ENCODE assay signal across 28 cellular contexts in genomic region chr2:204753841-204754240, GRCh38.
A peak's percentile ranks its signal among the peaks of the same experiment; 100 is the strongest.
DNase-seq lines count a peak whose midpoint lies in the region; ATAC-seq, FAIRE-seq and TF ChIP-seq lines count a peak whose summit lies in the region.
"Had no signal": no experiment of that assay in that cellular context is flagged by ENCODE, and none has a peak within 500 bp of the region (broad histone marks: within the 10 kb centered on the region; RNA-seq: fewer than 3 reads in every experiment).

No MANE protein-coding gene starts in this region.

- no peak for FAIRE-seq in small intestine (lab: Jason Lieb, UNC)
- FAIRE-seq: GM12878, H54, HepG2, pancreas had no signal

- no peaks in the 10 kb centered on the region for H3K27me3 ChIP-seq in hepatocyte
- no peaks in the 10 kb centered on the region for H3K27me3 ChIP-seq in small intestine (ENCODE audit: control insufficient read depth in 2 of 2, insufficient read depth in 2 of 2, low read length in 2 of 2)
- H3K27me3 ChIP-seq: pancreas, SJCRH30, tibial artery had no signal

- peak overlapping the region; percentile 48 to 74 for H3K27ac Mint-ChIP-seq in stimulated activated naive CD8-positive, alpha-beta T cell treated with anti-CD3 and anti-CD28 coated beads, Interleukin-15, amount 100 ng/mL, for 72 hours
- H3K27ac Mint-ChIP-seq: nephron progenitor cell; stimulated activated naive CD8-positive, alpha-beta T cell treated with anti-CD3 and anti-CD28 coated beads, Interleukin-15, Interleukin-2, amounts not matched to agents 100 ng/mL and 50 ng/mL, for 24 hours had no signal

- ATAC-seq in stimulated activated naive CD8-positive, alpha-beta T cell treated with anti-CD3 and anti-CD28 coated beads, Interleukin-15, amount 100 ng/mL, for 72 hours: no peak
- ATAC-seq in stimulated activated naive CD8-positive, alpha-beta T cell treated with anti-CD3 and anti-CD28 coated beads, Interleukin-15, Interleukin-2, amounts not matched to agents 100 U/mL and 50 U/mL, for 24 hours: no peak
- ATAC-seq: GM12878, HepG2, mucosa of descending colon, Panc1, pancreas had no signal

- no peaks in the 10 kb centered on the region for H3K9me3 Mint-ChIP-seq in stimulated activated naive CD8-positive, alpha-beta T cell treated with anti-CD3 and anti-CD28 coated beads, Interleukin-15, amount 100 ng/mL, for 72 hours
- H3K9me3 Mint-ChIP-seq: nephron progenitor cell; stimulated activated naive CD8-positive, alpha-beta T cell treated with anti-CD3 and anti-CD28 coated beads, Interleukin-15, Interleukin-2, amounts not matched to agents 100 ng/mL and 50 ng/mL, for 24 hours had no signal

- H3K36me3 ChIP-seq in hepatocyte (replicated peaks; ENCODE audit: insufficient read depth, low read depth) (no peaks in the 10 kb centered on the region), small intestine (ENCODE audit: control insufficient read depth in 2 of 2, insufficient read depth in 2 of 2, low read length in 2 of 2) (no peaks in the 10 kb centered on the region)
- H3K36me3 ChIP-seq: pancreas, SJCRH30, tibial artery had no signal

- no peak for DNase-seq in stimulated activated naive CD8-positive, alpha-beta T cell treated with anti-CD3 and anti-CD28 coated beads, Interleukin-15, amount 100 ng/mL, for 72 hours
- no peak for DNase-seq in stimulated activated naive CD8-positive, alpha-beta T cell treated with anti-CD3 and anti-CD28 coated beads, Interleukin-15, Interleukin-2, amounts not matched to agents 100 U/mL and 50 U/mL, for 24 hours
- peak; percentile 61 for DNase-seq in SW480 (ENCODE audit: low spot score)
- DNase-seq in fibroblast of pulmonary artery (ENCODE audit: low read depth): peak; percentile 23
- no peak for DNase-seq in effector CD8-positive, alpha-beta T cell (lab: John Stamatoyannopoulos, UW)
- no peak for DNase-seq in hepatocyte (ENCODE audit: low spot score)
- DNase-seq in small intestine: no peak
- DNase-seq in stimulated activated CD4-positive, alpha-beta T cell treated with anti-CD3 and anti-CD28 coated beads, Interleukin-12 subunit alpha, Interleukin-12 subunit beta, amount 100 ng/mL, for 4 hours: no peak
- DNase-seq: activated effector memory CD4-positive, alpha-beta T cell treated with anti-CD3 and anti-CD28 coated beads, Interleukin-2, amount 50 U/mL, for 16 hours; DMS79 treated with DMSO at 0.1 percent for 48 hours; effector CD4-positive, alpha-beta T cell; islet precursor cell; mucosa of descending colon; NCI-H1105 treated with DMSO at 0.1 percent for 48 hours; NCI-H2081 treated with DMSO at 0.1 percent for 48 hours; NCI-H510A; nephron progenitor cell; pancreas; SJCRH30; T-helper 1 cell; tibial artery had no signal

- H3K9me3 ChIP-seq in hepatocyte (ENCODE audit: low read depth) (no peaks in the 10 kb centered on the region), small intestine (ENCODE audit: control insufficient read depth, low read depth) (no peaks in the 10 kb centered on the region)
- H3K9me3 ChIP-seq: mucosa of descending colon, pancreas, SJCRH30, tibial artery had no signal

- H3K4me1 Mint-ChIP-seq in stimulated activated naive CD8-positive, alpha-beta T cell treated with anti-CD3 and anti-CD28 coated beads, Interleukin-15, amount 100 ng/mL, for 72 hours: no peaks in the 10 kb centered on the region
- H3K4me1 Mint-ChIP-seq: nephron progenitor cell had no signal

- H3K4me3 Mint-ChIP-seq in stimulated activated naive CD8-positive, alpha-beta T cell treated with anti-CD3 and anti-CD28 coated beads, Interleukin-15, amount 100 ng/mL, for 72 hours: no peak overlapping the region
- H3K4me3 Mint-ChIP-seq: brain; nephron progenitor cell; stimulated activated naive CD8-positive, alpha-beta T cell treated with anti-CD3 and anti-CD28 coated beads, Interleukin-15, Interleukin-2, amounts not matched to agents 100 ng/mL and 50 ng/mL, for 24 hours had no signal

- H3K79me2 ChIP-seq in hepatocyte: peaks cover 5% of the 10 kb centered on the region

- 100% methylated on average over 1 of the region's 1 CpG for WGBS in hepatocyte (ENCODE audit: low lambda C conversion rate, missing lambda C conversion rate)
- WGBS in small intestine, 3 donors: 63 to 86% (median 70%) methylated on average over 1 of the region's 1 CpG

- H3K4me1 ChIP-seq in hepatocyte (ENCODE audit: insufficient read depth) (no peaks in the 10 kb centered on the region), small intestine (ENCODE audit: control insufficient read depth in 2 of 2, insufficient read depth in 1 of 2, low read depth in 1 of 2, low read length in 1 of 2) (no peaks in the 10 kb centered on the region)
- H3K4me1 ChIP-seq: SJCRH30 had no signal

- no peak overlapping the region for H3K4me3 ChIP-seq in fibroblast of pulmonary artery (replicated peaks; ENCODE audit: low read depth, low read length)
- no peak overlapping the region for H3K4me3 ChIP-seq in hepatocyte
- H3K4me3 ChIP-seq in small intestine (ENCODE audit: low read depth in 1 of 2, low read length in 2 of 2): no peak overlapping the region
- H3K4me3 ChIP-seq: GM12878, mucosa of descending colon, pancreas, SJCRH30, tibial artery had no signal

- H4K20me1 ChIP-seq in hepatocyte (ENCODE audit: insufficient read depth, poor library complexity, severe bottlenecking): no peaks in the 10 kb centered on the region

- no peak overlapping the region for H2AFZ ChIP-seq in hepatocyte

- H3K27me3 Mint-ChIP-seq in stimulated activated naive CD8-positive, alpha-beta T cell treated with anti-CD3 and anti-CD28 coated beads, Interleukin-15, amount 100 ng/mL, for 72 hours: no peaks in the 10 kb centered on the region
- H3K27me3 Mint-ChIP-seq: brain; stimulated activated naive CD8-positive, alpha-beta T cell treated with anti-CD3 and anti-CD28 coated beads, Interleukin-15, Interleukin-2, amounts not matched to agents 100 ng/mL and 50 ng/mL, for 24 hours had no signal

- TF ChIP-seq CTCF in fibroblast of pulmonary artery (IDR thresholded peaks at IDR 0.05; ENCODE audit: low read length, missing control alignments) (no peak), hepatocyte (IDR thresholded peaks at IDR 0.05; ENCODE audit: poor library complexity) (no peak)

- no peak overlapping the region for H3K4me2 ChIP-seq in hepatocyte

- H3K27ac ChIP-seq in hepatocyte: no peak overlapping the region
- no peak overlapping the region for H3K27ac ChIP-seq in small intestine (ENCODE audit: low read depth in 1 of 2, low read length in 1 of 2)
- H3K27ac ChIP-seq: HL-60, pancreas, SJCRH30, tibial artery had no signal

- no peaks in the 10 kb centered on the region for H3K9me2 ChIP-seq in hepatocyte (replicated peaks; ENCODE audit: insufficient read depth)

Comparison
In these comparisons a context has a peak if more than half of its experiments do, and no peak if none do; other contexts are left out.
1. DNase-seq: peak in SW480 (single experiment) and fibroblast of pulmonary artery (single experiment); none in stimulated activated naive CD8-positive, alpha-beta T cell treated with anti-CD3 and anti-CD28 coated beads, Interleukin-15, amount 100 ng/mL, for 72 hours (0 of 2), stimulated activated naive CD8-positive, alpha-beta T cell treated with anti-CD3 and anti-CD28 coated beads, Interleukin-15, Interleukin-2, amounts not matched to agents 100 U/mL and 50 U/mL, for 24 hours (single experiment), effector CD8-positive, alpha-beta T cell (single experiment), hepatocyte (single experiment), small intestine (single experiment) and stimulated activated CD4-positive, alpha-beta T cell treated with anti-CD3 and anti-CD28 coated beads, Interleukin-12 subunit alpha, Interleukin-12 subunit beta, amount 100 ng/mL, for 4 hours (single experiment).